In the genomic region with DNA sequence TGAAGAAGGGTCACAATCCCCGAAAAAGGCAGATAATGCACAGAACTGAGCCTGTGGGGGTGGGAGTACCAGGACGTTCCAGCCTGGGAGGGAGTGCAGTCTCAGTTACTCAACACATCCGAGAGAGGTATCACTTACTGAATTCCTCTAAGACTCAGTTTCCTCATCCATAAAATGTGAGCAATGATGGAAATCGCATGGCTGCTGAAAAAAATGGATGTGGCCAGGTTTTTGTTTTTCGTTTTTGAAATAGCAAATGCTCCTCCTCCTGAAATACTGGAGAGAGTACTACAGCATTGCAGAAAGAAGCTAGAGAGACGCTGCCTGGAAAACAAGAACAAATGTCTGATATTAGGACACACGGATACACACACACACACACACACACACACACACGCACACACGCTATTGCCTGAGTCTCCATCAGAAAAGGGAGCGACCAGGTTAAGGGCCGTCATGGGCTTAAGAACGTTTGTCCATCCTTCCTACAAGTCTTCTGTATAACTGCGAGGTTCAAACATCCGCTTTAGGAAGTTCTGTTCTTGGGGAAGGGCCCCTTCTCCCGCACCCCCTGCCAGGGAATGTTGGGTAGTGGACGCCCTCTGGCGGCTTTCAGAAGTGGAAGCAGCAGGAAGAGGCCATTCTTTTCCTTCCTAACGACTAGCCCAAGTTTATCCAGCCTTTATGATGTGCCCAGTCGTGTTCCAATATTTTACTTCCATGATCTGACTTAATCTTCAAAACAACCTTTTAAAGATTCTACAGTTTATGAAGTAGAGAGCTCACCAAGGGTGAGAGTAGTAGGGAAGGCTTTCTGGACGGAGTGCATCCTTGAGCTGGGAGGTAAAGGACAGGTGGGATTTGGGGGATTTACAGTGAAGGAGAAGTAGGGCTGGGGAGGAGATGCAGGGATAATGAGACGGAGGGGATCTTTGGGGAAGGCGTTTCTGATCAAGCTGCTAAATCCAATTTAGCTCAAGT, we compare ENCODE assay signal across 8 cellular contexts. TPM values are rescaled to one million over a fixed set of nuclear protein-coding genes. Genes with fewer than 3 reads are reported as not detected.
A peak's percentile ranks its signal among the peaks of the same experiment; 100 is the strongest.
DNase-seq lines count a peak whose midpoint lies in the region; ATAC-seq and TF ChIP-seq lines count a peak whose summit lies in the region.
"Had no signal": no experiment of that assay in that cellular context is flagged by ENCODE, and none has a peak within 500 bp of the region (broad histone marks: within the 10 kb centered on the region; RNA-seq: fewer than 3 reads in every experiment).

No MANE protein-coding gene starts in this region.

- H3K4me1 ChIP-seq in PC-9 (replicated peaks; ENCODE audit: insufficient read depth): peaks cover 9% of the 10 kb centered on the region

- H3K36me3 ChIP-seq in PC-9 (ENCODE audit: low read depth): no peaks in the 10 kb centered on the region

- BruUV-seq in PC-9 (replicated peaks; lab: Mats Ljungman, UMichigan) (no TSS peak), MCF 10A (replicated peaks; lab: Mats Ljungman, UMichigan) (no TSS peak)

- no peaks in the 10 kb centered on the region; the same call in 1 of the 2 replicates for H3F3A ChIP-seq in PC-9 (ENCODE audit: insufficient read depth, low read depth)

- H3K36me3 Mint-ChIP-seq in MCF 10A (ENCODE audit: insufficient read depth, unreplicated experiment): peaks cover 5% of the 10 kb centered on the region

- intact Hi-C loops in PC-9 (cut with micrococcal nuclease; ENCODE audit: unreplicated experiment): loop anchor here (1.0 to 2.0 kb wide), 4 partner anchors 18 to 93 kb away; no protein-coding TSS in a partner anchor
- intact Hi-C loops in MCF 10A (cut with micrococcal nuclease): loop anchor here (1.0 kb wide), 2 partner anchors 18 to 52 kb away; no protein-coding TSS in a partner anchor

- ATAC-seq in HG02870 (IDR thresholded peaks at IDR 0.05; ENCODE audit: unreplicated experiment): no peak

- H3K27me3 Mint-ChIP-seq in MCF 10A (ENCODE audit: insufficient read depth, unreplicated experiment): peaks cover 46% of the 10 kb centered on the region

- TF ChIP-seq CTCF in PC-9 (conservative IDR thresholded peaks at IDR 0.05): peak; percentile 91
- TF ChIP-seq CTCF in MCF 10A (IDR thresholded peaks at IDR 0.05; ENCODE audit: unreplicated experiment): peak; percentile 91

- no peak overlapping the region for H3K4me3 Mint-ChIP-seq in MCF 10A (ENCODE audit: unreplicated experiment)

- H3K79me2 ChIP-seq in PC-9 (ENCODE audit: low read depth): no peaks in the 10 kb centered on the region

- no peaks in the 10 kb centered on the region for H3K9me3 Mint-ChIP-seq in MCF 10A (ENCODE audit: unreplicated experiment)

- peaks cover 24% of the 10 kb centered on the region for H3K27me3 ChIP-seq in PC-9 (ENCODE audit: insufficient read depth, low read depth)

- no peak overlapping the region for H3K27ac ChIP-seq in PC-9
- H3K27ac ChIP-seq: epithelial cell of prostate had no signal

- no peak overlapping the region for H3K4me3 ChIP-seq in Jurkat, Clone E6-1 (ENCODE audit: low read length)
- peak overlapping the region; percentile 39; the same call in 1 of the 2 replicates for H3K4me3 ChIP-seq in PC-9
- H3K4me3 ChIP-seq in iPS-18c (ENCODE audit: insufficient read depth, low read depth, low read length): peak overlapping the region; percentile 89
- H3K4me3 ChIP-seq in skeletal muscle cell (ENCODE audit: low read depth, low read length): peak overlapping the region; percentile 62

- H3K27ac Mint-ChIP-seq in MCF 10A (ENCODE audit: low read depth, unreplicated experiment): no peak overlapping the region

- no peak overlapping the region; the same call in 1 of the 2 replicates for H2AFZ ChIP-seq in PC-9

- POLR2A ChIA-PET in PC-9 (lab: Charles Lee; ENCODE audit: unreplicated experiment): interaction anchor here (0.6 to 1.0 kb wide), 2 partner anchors 12 to 17 kb away, joined by 3 to 12 read pairs; no protein-coding TSS in a partner anchor
- POLR2A ChIA-PET in MCF 10A (lab: Yijun Ruan, JAX): interaction anchor here (0.6 to 3.5 kb wide), 2 partner anchors 18 to 56 kb away, joined by 3 to 19 read pairs; no protein-coding TSS in a partner anchor

- DNase-seq in EH (ENCODE audit: low read depth): peak; percentile 86
- peak; percentile 45 for DNase-seq in Jurkat, Clone E6-1 (ENCODE audit: low read depth, low spot score)
- peak in 1 of 2 experiments; percentile 56 for DNase-seq in PC-9
- DNase-seq in MCF 10A (ENCODE audit: unreplicated experiment): peak; percentile 87
- DNase-seq in skeletal muscle cell (ENCODE audit: low read depth): no peak

- peak overlapping the region; percentile 76 for H3K4me2 ChIP-seq in PC-9

- H3K9me2 ChIP-seq in PC-9 (ENCODE audit: insufficient read depth): no peaks in the 10 kb centered on the region

- H4K20me1 ChIP-seq in PC-9 (ENCODE audit: insufficient read depth): no peaks in the 10 kb centered on the region

- H3K9me3 ChIP-seq in PC-9 (ENCODE audit: insufficient read depth, low read depth) (no peaks in the 10 kb centered on the region), iPS-18c (ENCODE audit: control insufficient read depth, insufficient read depth, low read length) (no peaks in the 10 kb centered on the region)

- H3K4me1 Mint-ChIP-seq in MCF 10A (ENCODE audit: insufficient read depth, unreplicated experiment): peaks cover 6% of the 10 kb centered on the region

- CTCF ChIA-PET in PC-9 (lab: Charles Lee) (interaction anchor here (0.6 to 2.4 kb wide), 9 partner anchors 12 to 349 kb away, joined by 3 to 11 read pairs (median 4); no protein-coding TSS in a partner anchor), MCF 10A (lab: Yijun Ruan, JAX) (interaction anchor here (0.6 to 47.2 kb wide), 38 partner anchors 8 to 1865 kb away, joined by 3 to 2415 read pairs (median 4); partner anchors contain the start of genes CRABP2, ISG20L2 and METTL25B)

RNA-seq across cellular contexts. Expression of gene NES, which starts 0.7 kb away (rescaled TPM):
- polyA plus RNA-seq in Jurkat, Clone E6-1 (2012; ENCODE audit: insufficient read depth, insufficient read length): not detected
- total RNA-seq in PC-9 (2021) (6.8 and 7.0 TPM in 2 replicates), MCF 10A (2022) (not detected in 2 replicates)

RNA-seq across cellular contexts. Expression of gene CRABP2, which starts 27.5 kb away (rescaled TPM):
- 1.9 TPM for polyA plus RNA-seq in Jurkat, Clone E6-1 (2012; ENCODE audit: insufficient read depth, insufficient read length)
- total RNA-seq in PC-9 (2021) (142 and 286 TPM in 2 replicates), MCF 10A (2022) (0.98 and 1.9 TPM in 2 replicates)

RNA-seq across cellular contexts. Expression of gene BCAN, which starts 36.0 kb away (rescaled TPM):
- not detected for polyA plus RNA-seq in Jurkat, Clone E6-1 (2012; ENCODE audit: insufficient read depth, insufficient read length)
- total RNA-seq in PC-9 (2021) (not detected in 2 replicates), MCF 10A (2022) (0.37 TPM in 1 of 2 replicates, not detected in the other)

RNA-seq across cellular contexts. Expression of gene METTL25B, which starts 50.4 kb away (rescaled TPM):
- polyA plus RNA-seq in Jurkat, Clone E6-1 (2012; ENCODE audit: insufficient read depth, insufficient read length): 31.8 TPM
- total RNA-seq in PC-9 (2021) (51.0 and 77.7 TPM in 2 replicates), MCF 10A (2022) (46.0 and 68.9 TPM in 2 replicates)

RNA-seq across cellular contexts. Expression of gene ISG20L2, which starts 50.7 kb away (rescaled TPM):
- polyA plus RNA-seq in Jurkat, Clone E6-1 (2012; ENCODE audit: insufficient read depth, insufficient read length): 44.6 TPM
- total RNA-seq in PC-9 (2021): 25.4 and 33.2 TPM in 2 replicates
- 49.9 and 57.5 TPM in 2 replicates for total RNA-seq in MCF 10A (2022)

Comparison
In these comparisons a context has a peak if more than half of its experiments do, and no peak if none do; other contexts are left out.
1. RNA of gene CRABP2, which starts 27.5 kb away (total RNA-seq): 142 to 286 TPM in PC-9; 0.98 to 1.9 TPM in MCF 10A; every median in the first group is over 10 times any median in the second.